29 cellular contexts compared by ENCODE assay signal in the genomic region with DNA sequence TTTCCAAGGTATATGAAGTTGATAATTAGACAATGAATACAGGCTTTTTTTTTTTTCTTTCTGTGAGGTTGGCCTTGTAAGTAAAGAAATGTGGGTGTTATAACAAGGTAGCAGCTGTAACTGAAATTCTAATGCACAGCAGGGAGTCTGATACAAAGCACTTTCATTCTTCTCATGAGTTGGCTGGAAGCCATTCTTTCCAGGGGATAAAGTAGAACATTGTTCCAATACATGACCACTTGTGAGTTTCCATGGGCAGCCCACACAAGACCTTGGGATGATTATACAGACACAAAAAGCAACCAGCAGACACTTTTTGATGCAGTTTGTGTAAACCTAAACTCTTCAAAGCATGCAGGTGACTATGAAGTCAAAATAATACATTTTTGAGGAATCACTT.
A peak's percentile ranks its signal among the peaks of the same experiment; 100 is the strongest.
DNase-seq lines count a peak whose midpoint lies in the region; ATAC-seq, FAIRE-seq and TF ChIP-seq lines count a peak whose summit lies in the region.
"Had no signal": no experiment of that assay in that cellular context is flagged by ENCODE, and none has a peak within 500 bp of the region (broad histone marks: within the 10 kb centered on the region; RNA-seq: fewer than 3 reads in every experiment).

No MANE protein-coding gene starts in this region.

- H3K4me3 ChIP-seq in HepG2 (replicated peaks in 1 of 3; ENCODE audit: insufficient read depth in 1 of 3, low read depth in 2 of 3, low read length in 3 of 3), result no peak overlapping the region
- H3K4me3 ChIP-seq: BLaER1, hepatocyte, smooth muscle cell, uterus had no signal

- CTCF ChIA-PET in HepG2 (lab: Yijun Ruan, JAX; ENCODE audit: low intra/inter-chr PET ratio, low total read pairs), result no interaction called here

- H3K27ac ChIP-seq in HepG2 (ENCODE audit: extremely low read length, insufficient read depth, low read length), result no peak overlapping the region
- H3K27ac ChIP-seq: BLaER1, hepatocyte, uterus had no signal

- no peak overlapping the region for H2AFZ ChIP-seq in HepG2 (ENCODE audit: low read length)
- H2AFZ ChIP-seq: hepatocyte had no signal

- no peak for TF ChIP-seq POLR2A in HepG2 (IDR thresholded peaks at IDR 0.05; ENCODE audit: insufficient read depth in 1 of 2, low read depth in 2 of 2, low read length in 2 of 2)

- BruUV-seq in HepG2 (replicated peaks; lab: Mats Ljungman, UMichigan), result no TSS peak

- no peak for TF ChIP-seq CTCF in HepG2 (CRISPR knock-in tag; IDR thresholded peaks at IDR 0.05)

- H3K9me3 ChIP-seq in HepG2 (ENCODE audit: low read length), result peaks cover 89% of the 10 kb centered on the region
- H3K9me3 ChIP-seq: BLaER1, Caco-2, uterus had no signal

- DNase-seq in COLO829 (ENCODE audit: low spot score) (peak; percentile 66), NCI-H1092 treated with DMSO at 0.1 percent for 48 hours (lab: John Stamatoyannopoulos, UW) (peak; percentile 85), SHP77 (lab: John Stamatoyannopoulos, UW) (peak; percentile 12 to 51), midbrain (lab: John Stamatoyannopoulos, UW) (peak; percentile 24), left cardiac atrium (no peak), HepG2 (ENCODE audit: low spot score) (no peak), middle frontal gyrus (ENCODE audit: extremely low spot score, low spot score) (no peak)
- DNase-seq in activated CD8-positive, alpha-beta memory T cell treated with anti-CD3 and anti-CD28 coated beads, Interleukin-2, amount 50 U/mL, for 4 hours, result no peak
- DNase-seq: ACHN; activated CD8-positive, alpha-beta T cell treated with anti-CD3 and anti-CD28 coated beads, Interleukin-2, amount 10 ng/mL, durations not matched to agents 7 days and 5 days; activated gamma-delta T cell treated with Interleukin-2 at 50 U/mL for 16 hours; activated naive CD8-positive, alpha-beta T cell treated with anti-CD3 and anti-CD28 coated beads, Interleukin-2, amount 50 U/mL, for 24 hours; Caco-2; effector CD8-positive, alpha-beta T cell; erythroblast; H7; mesendoderm; naive B cell; NCI-H2029 treated with DMSO at 0.1 percent for 48 hours; retina; stimulated activated CD4-positive, alpha-beta T cell treated with anti-CD3 and anti-CD28 coated beads, Interleukin-2, amount 100 ng/mL, for 24 hours; uterus had no signal

- ATAC-seq in left cardiac atrium, result no peak
- ATAC-seq in HepG2, result no peak
- ATAC-seq: activated CD8-positive, alpha-beta T cell treated with anti-CD3 and anti-CD28 coated beads, Interleukin-2, amount 10 ng/mL, durations not matched to agents 7 days and 5 days; activated naive CD8-positive, alpha-beta T cell treated with anti-CD3 and anti-CD28 coated beads, Interleukin-2, amount 50 U/mL, for 24 hours; left lobe of liver; Panc1 had no signal

- POLR2A ChIA-PET in HepG2 (lab: Yijun Ruan, JAX), result no interaction called here

- no peaks in the 10 kb centered on the region for H3K79me2 ChIP-seq in HepG2 (ENCODE audit: insufficient read depth, low read length)
- H3K79me2 ChIP-seq: hepatocyte had no signal

- H3K36me3 ChIP-seq in HepG2 (replicated peaks in 1 of 2; ENCODE audit: control insufficient read depth in 1 of 2, insufficient read depth in 2 of 2, low read length in 2 of 2), result no peaks in the 10 kb centered on the region
- H3K36me3 ChIP-seq: BLaER1, uterus had no signal

- no peaks in the 10 kb centered on the region for H4K20me1 ChIP-seq in HepG2 (ENCODE audit: insufficient read depth, low read length)
- H4K20me1 ChIP-seq: BLaER1 had no signal

- no peaks in the 10 kb centered on the region for H3K27me3 ChIP-seq in HepG2 (ENCODE audit: control insufficient read depth in 1 of 2, insufficient read depth in 2 of 2, low read length in 2 of 2)
- H3K27me3 ChIP-seq: BLaER1, hepatocyte, uterus had no signal

- no peak for TF ChIP-seq RAD21 in HepG2 (CRISPR knock-in tag; IDR thresholded peaks at IDR 0.05)

- no peak for FAIRE-seq in HepG2 (lab: Jason Lieb, UNC)
- FAIRE-seq: GM12891, TTC549 had no signal

- H3K4me2 ChIP-seq in HepG2 (ENCODE audit: low read depth, low read length), result no peak overlapping the region
- H3K4me2 ChIP-seq: BLaER1, hepatocyte, smooth muscle cell had no signal

- no peaks in the 10 kb centered on the region for H3K4me1 ChIP-seq in HepG2 (ENCODE audit: insufficient read depth, low read length)
- H3K4me1 ChIP-seq: BLaER1, Caco-2, uterus had no signal

- no peak overlapping the region for H3K9ac ChIP-seq in HepG2 (ENCODE audit: insufficient read depth, low read depth, low read length)
- H3K9ac ChIP-seq: BLaER1 had no signal

- TF ChIP-seq EP300 in HepG2 (IDR thresholded peaks at IDR 0.05; ENCODE audit: low read depth in 2 of 2, low read length in 2 of 2) (no peak), HepG2 (CRISPR knock-in tag; IDR thresholded peaks at IDR 0.05; ENCODE audit: borderline replicate concordance) (no peak)

- intact Hi-C loops in left cardiac atrium (cut with DNase I) (no loop called here), HepG2 (cut with micrococcal nuclease; ENCODE audit: unreplicated experiment) (no loop called here)

- in situ Hi-C loops in HepG2 (cut with HindIII; ENCODE audit: extremely low pct_ligation_motif_present, low pct_unique_long_range_greater_than_20kb), result no loop called here

TF ChIP-seq in HepG2, 621 proteins besides CTCF, POLR2A, EP300 and RAD21:
- TF ChIP-seq, protein P1, sequence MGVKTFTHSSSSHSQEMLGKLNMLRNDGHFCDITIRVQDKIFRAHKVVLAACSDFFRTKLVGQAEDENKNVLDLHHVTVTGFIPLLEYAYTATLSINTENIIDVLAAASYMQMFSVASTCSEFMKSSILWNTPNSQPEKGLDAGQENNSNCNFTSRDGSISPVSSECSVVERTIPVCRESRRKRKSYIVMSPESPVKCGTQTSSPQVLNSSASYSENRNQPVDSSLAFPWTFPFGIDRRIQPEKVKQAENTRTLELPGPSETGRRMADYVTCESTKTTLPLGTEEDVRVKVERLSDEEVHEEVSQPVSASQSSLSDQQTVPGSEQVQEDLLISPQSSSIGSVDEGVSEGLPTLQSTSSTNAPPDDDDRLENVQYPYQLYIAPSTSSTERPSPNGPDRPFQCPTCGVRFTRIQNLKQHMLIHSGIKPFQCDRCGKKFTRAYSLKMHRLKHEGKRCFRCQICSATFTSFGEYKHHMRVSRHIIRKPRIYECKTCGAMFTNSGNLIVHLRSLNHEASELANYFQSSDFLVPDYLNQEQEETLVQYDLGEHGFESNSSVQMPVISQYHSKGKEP (CRISPR knock-in tag; IDR thresholded peaks at IDR 0.05), result no peak
- TF ChIP-seq CAMTA2 (CRISPR knock-in tag; IDR thresholded peaks at IDR 0.05; ENCODE audit: borderline replicate concordance) (no peak), POLR2AphosphoS5 (IDR thresholded peaks at IDR 0.05; ENCODE audit: low read depth, low read length) (no peak), ZNF543 (CRISPR knock-in tag; IDR thresholded peaks at IDR 0.05) (no peak), KDM2A (CRISPR knock-in tag; IDR thresholded peaks at IDR 0.05; ENCODE audit: borderline replicate concordance, low read depth) (no peak), AGO1 (IDR thresholded peaks at IDR 0.05; ENCODE audit: low read depth, low read length, poor library complexity, severe bottlenecking) (no peak), CHD2 (IDR thresholded peaks at IDR 0.05; ENCODE audit: low read depth, low read length) (no peak), ZNF12 (CRISPR knock-in tag; IDR thresholded peaks at IDR 0.05) (no peak), GABPB1 (CRISPR knock-in tag; IDR thresholded peaks at IDR 0.05) (no peak)
- TF ChIP-seq, protein P2, sequence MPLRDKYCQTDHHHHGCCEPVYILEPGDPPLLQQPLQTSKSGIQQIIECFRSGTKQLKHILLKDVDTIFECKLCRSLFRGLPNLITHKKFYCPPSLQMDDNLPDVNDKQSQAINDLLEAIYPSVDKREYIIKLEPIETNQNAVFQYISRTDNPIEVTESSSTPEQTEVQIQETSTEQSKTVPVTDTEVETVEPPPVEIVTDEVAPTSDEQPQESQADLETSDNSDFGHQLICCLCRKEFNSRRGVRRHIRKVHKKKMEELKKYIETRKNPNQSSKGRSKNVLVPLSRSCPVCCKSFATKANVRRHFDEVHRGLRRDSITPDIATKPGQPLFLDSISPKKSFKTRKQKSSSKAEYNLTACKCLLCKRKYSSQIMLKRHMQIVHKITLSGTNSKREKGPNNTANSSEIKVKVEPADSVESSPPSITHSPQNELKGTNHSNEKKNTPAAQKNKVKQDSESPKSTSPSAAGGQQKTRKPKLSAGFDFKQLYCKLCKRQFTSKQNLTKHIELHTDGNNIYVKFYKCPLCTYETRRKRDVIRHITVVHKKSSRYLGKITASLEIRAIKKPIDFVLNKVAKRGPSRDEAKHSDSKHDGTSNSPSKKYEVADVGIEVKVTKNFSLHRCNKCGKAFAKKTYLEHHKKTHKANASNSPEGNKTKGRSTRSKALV (CRISPR knock-in tag; IDR thresholded peaks at IDR 0.05), result no peak
- TF ChIP-seq, protein P3, sequence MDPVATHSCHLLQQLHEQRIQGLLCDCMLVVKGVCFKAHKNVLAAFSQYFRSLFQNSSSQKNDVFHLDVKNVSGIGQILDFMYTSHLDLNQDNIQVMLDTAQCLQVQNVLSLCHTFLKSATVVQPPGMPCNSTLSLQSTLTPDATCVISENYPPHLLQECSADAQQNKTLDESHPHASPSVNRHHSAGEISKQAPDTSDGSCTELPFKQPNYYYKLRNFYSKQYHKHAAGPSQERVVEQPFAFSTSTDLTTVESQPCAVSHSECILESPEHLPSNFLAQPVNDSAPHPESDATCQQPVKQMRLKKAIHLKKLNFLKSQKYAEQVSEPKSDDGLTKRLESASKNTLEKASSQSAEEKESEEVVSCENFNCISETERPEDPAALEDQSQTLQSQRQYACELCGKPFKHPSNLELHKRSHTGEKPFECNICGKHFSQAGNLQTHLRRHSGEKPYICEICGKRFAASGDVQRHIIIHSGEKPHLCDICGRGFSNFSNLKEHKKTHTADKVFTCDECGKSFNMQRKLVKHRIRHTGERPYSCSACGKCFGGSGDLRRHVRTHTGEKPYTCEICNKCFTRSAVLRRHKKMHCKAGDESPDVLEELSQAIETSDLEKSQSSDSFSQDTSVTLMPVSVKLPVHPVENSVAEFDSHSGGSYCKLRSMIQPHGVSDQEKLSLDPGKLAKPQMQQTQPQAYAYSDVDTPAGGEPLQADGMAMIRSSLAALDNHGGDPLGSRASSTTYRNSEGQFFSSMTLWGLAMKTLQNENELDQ (CRISPR knock-in tag; IDR thresholded peaks at IDR 0.05; ENCODE audit: borderline replicate concordance), result no peak
TF ChIP-seq in HepG2: peak in this region for 0.

Comparison
In these comparisons a context has a peak if more than half of its experiments do, and no peak if none do; other contexts are left out.
1. DNase-seq: peak in COLO829 (single experiment), NCI-H1092 treated with DMSO at 0.1 percent for 48 hours (single experiment), SHP77 (2 of 2) and midbrain (single experiment); none in activated CD8-positive, alpha-beta memory T cell treated with anti-CD3 and anti-CD28 coated beads, Interleukin-2, amount 50 U/mL, for 4 hours (single experiment), left cardiac atrium (single experiment), HepG2 (single experiment) and middle frontal gyrus (single experiment).